15 cellular contexts compared by ENCODE assay signal in genomic region chr1:23695667-23696066, GRCh38. TPM values are rescaled to one million over a fixed set of nuclear protein-coding genes. Genes with fewer than 3 reads are reported as not detected.
DNase-seq lines count a peak whose midpoint lies in the region; ATAC-seq and TF ChIP-seq lines count a peak whose summit lies in the region.
"Had no signal": no experiment of that assay in that cellular context is flagged by ENCODE, and none has a peak within 500 bp of the region (broad histone marks: within the 10 kb centered on the region; RNA-seq: fewer than 3 reads in every experiment).

No MANE protein-coding gene starts in this region.

- no peak overlapping the region for H2BK5ac ChIP-seq in mesenchymal stem cell (ENCODE audit: low read depth, low read length, poor library complexity, severe bottlenecking)

- H3K9me3 ChIP-seq in mesenchymal stem cell (ENCODE audit: control insufficient read depth, low read length) = no peaks in the 10 kb centered on the region
- H3K9me3 ChIP-seq: left lung, uterus had no signal

- peak overlapping the region; percentile 95 for H3K4me3 Mint-ChIP-seq in activated T-helper 17 cell treated with anti-CD3 and anti-CD28 coated beads, Interleukin-2, amount 50 U/mL, for 72 hours
- peak overlapping the region; percentile 32 for H3K4me3 Mint-ChIP-seq in type B pancreatic cell

- H2BK15ac ChIP-seq in mesenchymal stem cell (ENCODE audit: low read depth, poor library complexity, severe bottlenecking) = no peak overlapping the region

- peak overlapping the region; percentile 100 for H3K9ac ChIP-seq in mesenchymal stem cell (ENCODE audit: low read length)

- H4K8ac ChIP-seq in mesenchymal stem cell (ENCODE audit: low read length) = no peak overlapping the region

- H3K4ac ChIP-seq in mesenchymal stem cell (ENCODE audit: low read depth in 1 of 2, low read length in 2 of 2) = no peak overlapping the region

- H3K79me1 ChIP-seq in mesenchymal stem cell (replicated peaks; ENCODE audit: low read length, poor library complexity, severe bottlenecking) = no peaks in the 10 kb centered on the region

- no peak overlapping the region for H3K14ac ChIP-seq in mesenchymal stem cell (ENCODE audit: low read length in 2 of 2)

- peak overlapping the region in 1 of 2 experiments; percentile 56 for H3K23ac ChIP-seq in mesenchymal stem cell (ENCODE audit: low read length in 2 of 2)

- H2AFZ ChIP-seq in mesenchymal stem cell (ENCODE audit: low read depth, low read length) = no peak overlapping the region

- peaks cover 16% of the 10 kb centered on the region for H3K4me1 ChIP-seq in mesenchymal stem cell (ENCODE audit: control insufficient read depth, insufficient read depth, low read depth, low read length)

- H3K27me3 ChIP-seq in mesenchymal stem cell (ENCODE audit: control insufficient read depth in 1 of 2, insufficient read depth in 1 of 2, low read length in 2 of 2) = no peaks in the 10 kb centered on the region
- H3K27me3 ChIP-seq: left lung, uterus had no signal

- H3K27ac Mint-ChIP-seq in activated naive CD4-positive, alpha-beta T cell treated with anti-CD3 and anti-CD28 coated beads, Interleukin-2, amount 50 U/mL, for 72 hours = peak overlapping the region; percentile 65 to 92
- H3K27ac Mint-ChIP-seq in activated T-helper 17 cell treated with anti-CD3 and anti-CD28 coated beads, Interleukin-2, amount 50 U/mL, for 72 hours = peak overlapping the region; percentile 96
- H3K27ac Mint-ChIP-seq in type B pancreatic cell = no peak overlapping the region

- peaks cover 44% of the 10 kb centered on the region for H3K4me1 Mint-ChIP-seq in activated T-helper 17 cell treated with anti-CD3 and anti-CD28 coated beads, Interleukin-2, amount 50 U/mL, for 72 hours
- peaks cover 51% of the 10 kb centered on the region for H3K4me1 Mint-ChIP-seq in type B pancreatic cell (ENCODE audit: unreplicated experiment)

- H2BK12ac ChIP-seq in mesenchymal stem cell (ENCODE audit: low read length in 2 of 2) = peak overlapping the region in 1 of 2 experiments; percentile 17

- H3K36me3 ChIP-seq in mesenchymal stem cell (ENCODE audit: control insufficient read depth in 1 of 2, insufficient read depth in 2 of 2, low read depth in 1 of 2, low read length in 2 of 2) = peaks cover 38 to 85% of the 10 kb centered on the region in 2 experiments
- H3K36me3 ChIP-seq: uterus had no signal

- no peak overlapping the region for H3K18ac ChIP-seq in mesenchymal stem cell (ENCODE audit: low read depth in 1 of 2, low read length in 2 of 2)

- 97% methylated on average over 3 of the region's 3 CpGs for WGBS in mesenchymal stem cell

- H3K27me3 Mint-ChIP-seq in activated T-helper 17 cell treated with anti-CD3 and anti-CD28 coated beads, Interleukin-2, amount 50 U/mL, for 72 hours = no peaks in the 10 kb centered on the region
- H3K27me3 Mint-ChIP-seq in type B pancreatic cell = no peaks in the 10 kb centered on the region

- no peak for ATAC-seq in activated naive CD4-positive, alpha-beta T cell treated with anti-CD3 and anti-CD28 coated beads, Interleukin-2, amount 50 U/mL, for 72 hours
- ATAC-seq in activated T-helper 17 cell treated with anti-CD3 and anti-CD28 coated beads, Interleukin-2, amount 50 U/mL, for 72 hours (replicated peaks) = no peak
- ATAC-seq: esophagus mucosa, left lung had no signal

- H3K4me2 ChIP-seq in mesenchymal stem cell (ENCODE audit: low read length, poor library complexity, severe bottlenecking) = no peak overlapping the region

- H3K27ac ChIP-seq in mesenchymal stem cell (ENCODE audit: low read length, poor library complexity, severe bottlenecking) = no peak overlapping the region
- H3K27ac ChIP-seq: left lung, uterus had no signal

- no peak overlapping the region for H4K91ac ChIP-seq in mesenchymal stem cell (ENCODE audit: low read length)

- no peak overlapping the region for H2BK120ac ChIP-seq in mesenchymal stem cell (ENCODE audit: low read depth, low read length)

- no peaks in the 10 kb centered on the region for H3K9me3 Mint-ChIP-seq in activated naive CD4-positive, alpha-beta T cell treated with anti-CD3 and anti-CD28 coated beads, Interleukin-2, amount 50 U/mL, for 72 hours
- H3K9me3 Mint-ChIP-seq in activated T-helper 17 cell treated with anti-CD3 and anti-CD28 coated beads, Interleukin-2, amount 50 U/mL, for 72 hours = no peaks in the 10 kb centered on the region
- H3K9me3 Mint-ChIP-seq in type B pancreatic cell = no peaks in the 10 kb centered on the region

- no peak for TF ChIP-seq CTCF in type B pancreatic cell (conservative IDR thresholded peaks at IDR 0.05)

- peak overlapping the region in 1 of 2 experiments; percentile 28 for H3K4me3 ChIP-seq in mesenchymal stem cell (ENCODE audit: insufficient read depth in 1 of 2, low read depth in 1 of 2, low read length in 2 of 2)
- H3K4me3 ChIP-seq: left lung, uterus had no signal

- H2AK5ac ChIP-seq in mesenchymal stem cell (ENCODE audit: low read length, severe bottlenecking) = no peak overlapping the region

- no peak for DNase-seq in activated naive CD4-positive, alpha-beta T cell treated with anti-CD3 and anti-CD28 coated beads, Interleukin-2, amount 50 U/mL, for 72 hours (ENCODE audit: low spot score in 2 of 2)
- DNase-seq in activated naive CD4-positive, alpha-beta T cell (lab: John Stamatoyannopoulos, UW) = no peak
- DNase-seq in mesenchymal stem cell (no peak), type B pancreatic cell (ENCODE audit: extremely low spot score, unreplicated experiment) (no peak), NCI-H187 (lab: John Stamatoyannopoulos, UW) (no peak), HUDEP-2 (lab: John Stamatoyannopoulos, UW; ENCODE audit: unreplicated experiment in 76 of 76) (no peak)
- no peak for DNase-seq in activated effector memory CD4-positive, alpha-beta T cell treated with Interleukin-2 at 50 U/mL for 16 hours
- DNase-seq: activated CD4-positive, CD25-positive, alpha-beta regulatory T cell treated with anti-CD3 and anti-CD28 coated beads, Interleukin-2, amount 50 U/mL, for 72 hours; activated gamma-delta T cell; hippocampal formation; left lung; NCI-H2171 treated with DMSO at 0.1 percent for 48 hours; uterus had no signal

- H3K36me3 Mint-ChIP-seq in activated naive CD4-positive, alpha-beta T cell treated with anti-CD3 and anti-CD28 coated beads, Interleukin-2, amount 50 U/mL, for 72 hours = peaks cover 54 to 86% of the 10 kb centered on the region in 2 donors
- H3K36me3 Mint-ChIP-seq in activated T-helper 17 cell treated with anti-CD3 and anti-CD28 coated beads, Interleukin-2, amount 50 U/mL, for 72 hours (ENCODE audit: low read depth) = peaks cover 92% of the 10 kb centered on the region
- H3K36me3 Mint-ChIP-seq in type B pancreatic cell = peaks cover 61% of the 10 kb centered on the region

RNA-seq across cellular contexts. Expression of gene RPL11, which starts 4.1 kb away (rescaled TPM):
- 1,000 to 10,000 TPM; 1,409 to 1,417 TPM for total RNA-seq in activated naive CD4-positive, alpha-beta T cell treated with anti-CD3 and anti-CD28 coated beads, Interleukin-2, amount 50 U/mL, for 72 hours
- 1,000 to 10,000 TPM; 1,075 to 1,450 TPM for total RNA-seq in activated T-helper 17 cell treated with anti-CD3 and anti-CD28 coated beads, Interleukin-2, amount 50 U/mL, for 72 hours
- 2,341 TPM for polyA plus RNA-seq in mesenchymal stem cell (2013, experiment 1 of 2)
- polyA plus RNA-seq in mesenchymal stem cell (2013, experiment 2 of 2) = 2,276 TPM
- total RNA-seq in type B pancreatic cell (ENCODE audit: low replicate concordance) = 1,209 and 1,301 TPM in 2 replicates

RNA-seq across cellular contexts. Expression of gene ELOA, which starts 47.6 kb away (rescaled TPM):
- 10 to 100 TPM; 30.9 to 33.4 TPM for total RNA-seq in activated naive CD4-positive, alpha-beta T cell treated with anti-CD3 and anti-CD28 coated beads, Interleukin-2, amount 50 U/mL, for 72 hours
- total RNA-seq in activated T-helper 17 cell treated with anti-CD3 and anti-CD28 coated beads, Interleukin-2, amount 50 U/mL, for 72 hours = 10 to 100 TPM; 30.1 to 48.5 TPM
- polyA plus RNA-seq in mesenchymal stem cell (2013, experiment 1 of 2) = 29.3 TPM
- polyA plus RNA-seq in mesenchymal stem cell (2013, experiment 2 of 2) = 28.1 TPM
- 39.6 and 44.3 TPM in 2 replicates for total RNA-seq in type B pancreatic cell (ENCODE audit: low replicate concordance)
